Comparison of ENCODE assay signal across 34 cellular contexts in genomic region chr14:76490735-76491134, GRCh38.
A peak's percentile ranks its signal among the peaks of the same experiment; 100 is the strongest.
DNase-seq lines count a peak whose midpoint lies in the region; ATAC-seq and TF ChIP-seq lines count a peak whose summit lies in the region.
"Had no signal": no experiment of that assay in that cellular context is flagged by ENCODE, and none has a peak within 500 bp of the region (broad histone marks: within the 10 kb centered on the region; RNA-seq: fewer than 3 reads in every experiment).

No MANE protein-coding gene starts in this region.

- peaks cover 2% of the 10 kb centered on the region for H3K9me3 Mint-ChIP-seq in glutamatergic neuron (ENCODE audit: unreplicated experiment)
- H3K9me3 Mint-ChIP-seq: activated naive CD8-positive, alpha-beta T cell treated with anti-CD3 and anti-CD28 coated beads for 36 hours; activated T-cell treated with anti-CD3 and anti-CD28 coated beads, Interleukin-2, amount 50 U/mL, for 4 hours; CD4-positive, alpha-beta T cell; stimulated activated naive CD8-positive, alpha-beta T cell treated with anti-CD3 and anti-CD28 coated beads, Interleukin-15, Interleukin-2, amounts not matched to agents 100 ng/mL and 50 ng/mL, for 24 hours had no signal

- TF ChIP-seq POLR2A in testis (IDR thresholded peaks at IDR 0.05): no peak

- H3K4me1 Mint-ChIP-seq in glutamatergic neuron (ENCODE audit: low read depth, unreplicated experiment): peaks cover 28% of the 10 kb centered on the region
- H3K4me1 Mint-ChIP-seq: activated CD8-positive, alpha-beta memory T cell treated with anti-CD3 and anti-CD28 coated beads, Interleukin-2, amount 10 ng/mL, durations not matched to agents 7 days and 5 days; activated naive CD8-positive, alpha-beta T cell treated with anti-CD3 and anti-CD28 coated beads for 36 hours had no signal

- H3K36me3 ChIP-seq in testis (ENCODE audit: low read depth, missing control alignments): no peaks in the 10 kb centered on the region
- H3K36me3 ChIP-seq: HAP-1, neural progenitor cell, spleen, uterus had no signal

- intact Hi-C loops in testis (cut with DNase I; ENCODE audit: low total_unique reads): no loop called here

- 78 to 87% methylated on average over 7 to 10 of the region's 10 CpGs for WGBS in testis, 2 donors

- H3K4me1 ChIP-seq in testis: peaks cover 3% of the 10 kb centered on the region
- H3K4me1 ChIP-seq: spleen, uterus had no signal

- no peaks in the 10 kb centered on the region for H3K9me3 ChIP-seq in testis
- H3K9me3 ChIP-seq: HAP-1, SK-N-SH, spleen, uterus had no signal

- ATAC-seq in GM18868 (IDR thresholded peaks at IDR 0.05; ENCODE audit: unreplicated experiment) (peak; percentile 70), GM18498 (IDR thresholded peaks at IDR 0.05; ENCODE audit: unreplicated experiment) (no peak)
- ATAC-seq: activated CD8-positive, alpha-beta memory T cell treated with anti-CD3 and anti-CD28 coated beads, Interleukin-2, amount 10 ng/mL, durations not matched to agents 7 days and 5 days; activated T-cell treated with anti-CD3 and anti-CD28 coated beads, Interleukin-2, amount 50 U/mL, for 4 hours; left colon had no signal

- peak; percentile 68 for DNase-seq in COLO668 (lab: John Stamatoyannopoulos, UW; ENCODE audit: unreplicated experiment)
- peak; percentile 29 for DNase-seq in NCI-H1092 treated with DMSO at 0.1 percent for 48 hours (lab: John Stamatoyannopoulos, UW)
- peak; percentile 53 for DNase-seq in glutamatergic neuron
- DNase-seq in testis: no peak
- no peak for DNase-seq in caudate nucleus (lab: John Stamatoyannopoulos, UW)
- no peak for DNase-seq in T-helper 9 cell
- DNase-seq: activated CD4-positive, alpha-beta T cell treated with anti-CD3 and anti-CD28 coated beads, Interleukin-2, amount 50 U/mL, for 1 hour; activated CD4-positive, CD25-positive, alpha-beta regulatory T cell; activated CD8-positive, alpha-beta memory T cell treated with anti-CD3 and anti-CD28 coated beads, Interleukin-2, amount 10 ng/mL, durations not matched to agents 7 days and 5 days; activated gamma-delta T cell; activated naive CD8-positive, alpha-beta T cell treated with anti-CD3 and anti-CD28 coated beads for 36 hours; activated T-cell treated with anti-CD3 and anti-CD28 coated beads, Interleukin-2, amount 50 U/mL, for 4 hours; AML-193; anterior cingulate cortex; CD4-positive, alpha-beta T cell; effector memory CD4-positive, alpha-beta T cell; EL; Karpas-422; left colon; NCI-H1417 treated with DMSO at 0.1 percent for 48 hours; NCI-H2029 treated with DMSO at 0.1 percent for 48 hours; NCI-H446 treated with DMSO at 0.1 percent for 48 hours; OCI-M1; right cardiac atrium; SK-N-SH; spleen; stimulated activated CD4-positive, alpha-beta T cell treated with anti-CD3 and anti-CD28 coated beads, Interleukin-2, amount 100 ng/mL, for 24 hours; uterus had no signal

- H3K27ac Mint-ChIP-seq in glutamatergic neuron (ENCODE audit: unreplicated experiment): no peak overlapping the region
- H3K27ac Mint-ChIP-seq: activated CD8-positive, alpha-beta memory T cell treated with anti-CD3 and anti-CD28 coated beads, Interleukin-2, amount 10 ng/mL, durations not matched to agents 7 days and 5 days; CD4-positive, alpha-beta T cell; neural progenitor cell; stimulated activated naive CD8-positive, alpha-beta T cell treated with anti-CD3 and anti-CD28 coated beads, Interleukin-15, Interleukin-2, amounts not matched to agents 100 ng/mL and 50 ng/mL, for 24 hours had no signal

- peaks cover 9% of the 10 kb centered on the region for H3K27me3 Mint-ChIP-seq in glutamatergic neuron (ENCODE audit: unreplicated experiment)
- H3K27me3 Mint-ChIP-seq: activated naive CD8-positive, alpha-beta T cell treated with anti-CD3 and anti-CD28 coated beads for 36 hours; CD4-positive, alpha-beta T cell; stimulated activated naive CD8-positive, alpha-beta T cell treated with anti-CD3 and anti-CD28 coated beads, Interleukin-15, Interleukin-2, amounts not matched to agents 100 ng/mL and 50 ng/mL, for 24 hours had no signal

- no peak overlapping the region for H3K4me3 ChIP-seq in testis
- H3K4me3 ChIP-seq: HAP-1, neural progenitor cell, spleen, uterus had no signal

- H3K4me3 Mint-ChIP-seq in glutamatergic neuron (ENCODE audit: unreplicated experiment): peak overlapping the region; percentile 34
- H3K4me3 Mint-ChIP-seq: activated CD8-positive, alpha-beta memory T cell treated with anti-CD3 and anti-CD28 coated beads, Interleukin-2, amount 10 ng/mL, durations not matched to agents 7 days and 5 days; activated naive CD8-positive, alpha-beta T cell treated with anti-CD3 and anti-CD28 coated beads for 36 hours; activated T-cell treated with anti-CD3 and anti-CD28 coated beads, Interleukin-2, amount 50 U/mL, for 4 hours; CD4-positive, alpha-beta T cell; neural progenitor cell; stimulated activated naive CD8-positive, alpha-beta T cell treated with anti-CD3 and anti-CD28 coated beads, Interleukin-15, Interleukin-2, amounts not matched to agents 100 ng/mL and 50 ng/mL, for 24 hours had no signal

- H3K36me3 Mint-ChIP-seq in glutamatergic neuron (ENCODE audit: unreplicated experiment): no peaks in the 10 kb centered on the region
- H3K36me3 Mint-ChIP-seq: activated CD8-positive, alpha-beta memory T cell treated with anti-CD3 and anti-CD28 coated beads, Interleukin-2, amount 10 ng/mL, durations not matched to agents 7 days and 5 days; activated naive CD8-positive, alpha-beta T cell treated with anti-CD3 and anti-CD28 coated beads for 36 hours; neural progenitor cell had no signal

- TF ChIP-seq CTCF in glutamatergic neuron (IDR thresholded peaks at IDR 0.05; ENCODE audit: partially characterized antibody, unreplicated experiment) (no peak), testis (IDR thresholded peaks at IDR 0.05) (no peak)

- H3K27ac ChIP-seq in testis: no peak overlapping the region
- H3K27ac ChIP-seq in caudate nucleus (ENCODE audit: low read depth, low read length): no peak overlapping the region
- H3K27ac ChIP-seq: epithelial cell of prostate, neural progenitor cell, spleen, uterus had no signal

- no peaks in the 10 kb centered on the region for H3K27me3 ChIP-seq in testis
- H3K27me3 ChIP-seq: neural progenitor cell, uterus had no signal

Comparison
In these comparisons a context has a peak if more than half of its experiments do, and no peak if none do; other contexts are left out.
1. DNase-seq: peak in COLO668 (single experiment), NCI-H1092 treated with DMSO at 0.1 percent for 48 hours (single experiment) and glutamatergic neuron (single experiment); none in testis (single experiment), caudate nucleus (0 of 61) and T-helper 9 cell (single experiment).